ENCODE assay signal across 1 cellular context in genomic region chr9:95070549-95071021, GRCh38.
TF ChIP-seq lines count a peak whose summit lies in the region.

No MANE protein-coding gene starts in this region.

TF ChIP-seq in HepG2, 621 proteins besides CTCF, POLR2A, EP300 and RAD21 (continued from another document and continues in another):
- TF ChIP-seq NFAT5 (CRISPR knock-in tag; IDR thresholded peaks at IDR 0.05): no peak
- TF ChIP-seq ZBTB33 (CRISPR knock-in tag; IDR thresholded peaks at IDR 0.05): peak; percentile 94
- no peak for TF ChIP-seq DNMT1 (CRISPR knock-in tag; IDR thresholded peaks at IDR 0.05)
- no peak for TF ChIP-seq SOX6 (IDR thresholded peaks at IDR 0.05)
- TF ChIP-seq SOX6 (CRISPR knock-in tag; IDR thresholded peaks at IDR 0.05): peak; percentile 63; the same call in 1 of the 2 replicates
- TF ChIP-seq YEATS4 (CRISPR knock-in tag; IDR thresholded peaks at IDR 0.05; ENCODE audit: borderline replicate concordance): no peak
- TF ChIP-seq ARID4A (CRISPR knock-in tag; IDR thresholded peaks at IDR 0.05; ENCODE audit: borderline replicate concordance): peak; percentile 59; the same call in 1 of the 2 replicates
- no peak for TF ChIP-seq SMAD3 (CRISPR knock-in tag; IDR thresholded peaks at IDR 0.05)
- no peak for TF ChIP-seq BATF2 (CRISPR knock-in tag; IDR thresholded peaks at IDR 0.05)
- no peak for TF ChIP-seq MIER2 (CRISPR knock-in tag; IDR thresholded peaks at IDR 0.05)
- no peak for TF ChIP-seq ZNF883 (CRISPR knock-in tag; IDR thresholded peaks at IDR 0.05; ENCODE audit: not compliant biosample characterization)
- peak; percentile 72 for TF ChIP-seq ARID3A (IDR thresholded peaks at IDR 0.05; ENCODE audit: low read depth, low read length)
- TF ChIP-seq PAWR (CRISPR knock-in tag; IDR thresholded peaks at IDR 0.05; ENCODE audit: borderline replicate concordance): no peak
- TF ChIP-seq ZC3H4 (CRISPR knock-in tag; IDR thresholded peaks at IDR 0.05; ENCODE audit: borderline replicate concordance): no peak
- no peak for TF ChIP-seq ATF7-NPFF (CRISPR knock-in tag; IDR thresholded peaks at IDR 0.05; ENCODE audit: low read depth)
- TF ChIP-seq ZNF800 (CRISPR knock-in tag; IDR thresholded peaks at IDR 0.05): no peak
- no peak for TF ChIP-seq NAIF1 (CRISPR knock-in tag; IDR thresholded peaks at IDR 0.05; ENCODE audit: borderline replicate concordance)
- no peak for TF ChIP-seq HOXA7 (CRISPR knock-in tag; IDR thresholded peaks at IDR 0.05)
- no peak for TF ChIP-seq HNF1A (IDR thresholded peaks at IDR 0.05; ENCODE audit: low read depth)
- no peak for TF ChIP-seq HNF1A (CRISPR knock-in tag; IDR thresholded peaks at IDR 0.05; ENCODE audit: borderline replicate concordance)
- TF ChIP-seq ZBED4 (CRISPR knock-in tag; IDR thresholded peaks at IDR 0.05; ENCODE audit: borderline replicate concordance): peak; percentile 67; the same call in 1 of the 2 replicates
- TF ChIP-seq ZBTB20 (CRISPR knock-in tag; IDR thresholded peaks at IDR 0.05; ENCODE audit: borderline replicate concordance, low read depth): no peak
- TF ChIP-seq MNT (IDR thresholded peaks at IDR 0.05): no peak
- no peak for TF ChIP-seq ESRRA (CRISPR knock-in tag; IDR thresholded peaks at IDR 0.05; ENCODE audit: low read depth)
